In the genomic region with DNA sequence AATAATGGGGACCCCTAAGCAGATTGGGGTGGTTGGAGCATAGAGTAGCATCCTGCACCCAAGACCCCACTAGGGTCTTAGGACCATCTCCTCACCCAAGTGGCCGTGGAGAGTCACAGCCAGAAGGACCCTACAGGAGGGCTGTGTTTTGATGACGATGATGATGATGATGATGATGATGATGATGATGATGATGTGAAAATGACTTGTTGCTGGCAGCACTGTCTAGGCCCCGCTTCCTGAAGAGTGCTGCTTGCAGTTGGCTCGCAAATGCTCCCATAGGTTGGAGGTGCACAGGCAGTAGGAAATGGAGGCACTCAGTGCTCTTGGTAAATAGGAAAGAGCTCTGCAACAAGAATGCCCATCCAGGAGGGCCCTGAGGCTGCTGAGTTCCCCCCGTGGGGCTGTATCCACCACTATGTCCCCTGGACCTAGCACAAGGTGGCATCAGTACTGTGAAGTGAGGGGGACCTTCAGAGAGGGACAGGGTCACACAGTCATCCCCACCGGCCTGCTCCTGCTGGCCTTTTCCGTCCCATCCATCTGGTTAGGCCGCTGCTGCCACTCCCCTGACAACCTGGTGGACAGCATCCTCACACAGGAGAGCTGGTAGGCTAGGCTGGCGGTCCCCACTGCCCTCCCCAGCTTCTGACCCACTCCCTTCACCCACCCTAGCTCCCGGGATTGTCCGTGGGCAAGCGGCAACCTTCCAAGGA, we compare ENCODE assay signal across 1 cellular context.
TF ChIP-seq lines count a peak whose summit lies in the region.

No MANE protein-coding gene starts in this region.

TF ChIP-seq in H1, 55 proteins besides CTCF, POLR2A, EP300 and RAD21:
- TF ChIP-seq, protein P1, sequence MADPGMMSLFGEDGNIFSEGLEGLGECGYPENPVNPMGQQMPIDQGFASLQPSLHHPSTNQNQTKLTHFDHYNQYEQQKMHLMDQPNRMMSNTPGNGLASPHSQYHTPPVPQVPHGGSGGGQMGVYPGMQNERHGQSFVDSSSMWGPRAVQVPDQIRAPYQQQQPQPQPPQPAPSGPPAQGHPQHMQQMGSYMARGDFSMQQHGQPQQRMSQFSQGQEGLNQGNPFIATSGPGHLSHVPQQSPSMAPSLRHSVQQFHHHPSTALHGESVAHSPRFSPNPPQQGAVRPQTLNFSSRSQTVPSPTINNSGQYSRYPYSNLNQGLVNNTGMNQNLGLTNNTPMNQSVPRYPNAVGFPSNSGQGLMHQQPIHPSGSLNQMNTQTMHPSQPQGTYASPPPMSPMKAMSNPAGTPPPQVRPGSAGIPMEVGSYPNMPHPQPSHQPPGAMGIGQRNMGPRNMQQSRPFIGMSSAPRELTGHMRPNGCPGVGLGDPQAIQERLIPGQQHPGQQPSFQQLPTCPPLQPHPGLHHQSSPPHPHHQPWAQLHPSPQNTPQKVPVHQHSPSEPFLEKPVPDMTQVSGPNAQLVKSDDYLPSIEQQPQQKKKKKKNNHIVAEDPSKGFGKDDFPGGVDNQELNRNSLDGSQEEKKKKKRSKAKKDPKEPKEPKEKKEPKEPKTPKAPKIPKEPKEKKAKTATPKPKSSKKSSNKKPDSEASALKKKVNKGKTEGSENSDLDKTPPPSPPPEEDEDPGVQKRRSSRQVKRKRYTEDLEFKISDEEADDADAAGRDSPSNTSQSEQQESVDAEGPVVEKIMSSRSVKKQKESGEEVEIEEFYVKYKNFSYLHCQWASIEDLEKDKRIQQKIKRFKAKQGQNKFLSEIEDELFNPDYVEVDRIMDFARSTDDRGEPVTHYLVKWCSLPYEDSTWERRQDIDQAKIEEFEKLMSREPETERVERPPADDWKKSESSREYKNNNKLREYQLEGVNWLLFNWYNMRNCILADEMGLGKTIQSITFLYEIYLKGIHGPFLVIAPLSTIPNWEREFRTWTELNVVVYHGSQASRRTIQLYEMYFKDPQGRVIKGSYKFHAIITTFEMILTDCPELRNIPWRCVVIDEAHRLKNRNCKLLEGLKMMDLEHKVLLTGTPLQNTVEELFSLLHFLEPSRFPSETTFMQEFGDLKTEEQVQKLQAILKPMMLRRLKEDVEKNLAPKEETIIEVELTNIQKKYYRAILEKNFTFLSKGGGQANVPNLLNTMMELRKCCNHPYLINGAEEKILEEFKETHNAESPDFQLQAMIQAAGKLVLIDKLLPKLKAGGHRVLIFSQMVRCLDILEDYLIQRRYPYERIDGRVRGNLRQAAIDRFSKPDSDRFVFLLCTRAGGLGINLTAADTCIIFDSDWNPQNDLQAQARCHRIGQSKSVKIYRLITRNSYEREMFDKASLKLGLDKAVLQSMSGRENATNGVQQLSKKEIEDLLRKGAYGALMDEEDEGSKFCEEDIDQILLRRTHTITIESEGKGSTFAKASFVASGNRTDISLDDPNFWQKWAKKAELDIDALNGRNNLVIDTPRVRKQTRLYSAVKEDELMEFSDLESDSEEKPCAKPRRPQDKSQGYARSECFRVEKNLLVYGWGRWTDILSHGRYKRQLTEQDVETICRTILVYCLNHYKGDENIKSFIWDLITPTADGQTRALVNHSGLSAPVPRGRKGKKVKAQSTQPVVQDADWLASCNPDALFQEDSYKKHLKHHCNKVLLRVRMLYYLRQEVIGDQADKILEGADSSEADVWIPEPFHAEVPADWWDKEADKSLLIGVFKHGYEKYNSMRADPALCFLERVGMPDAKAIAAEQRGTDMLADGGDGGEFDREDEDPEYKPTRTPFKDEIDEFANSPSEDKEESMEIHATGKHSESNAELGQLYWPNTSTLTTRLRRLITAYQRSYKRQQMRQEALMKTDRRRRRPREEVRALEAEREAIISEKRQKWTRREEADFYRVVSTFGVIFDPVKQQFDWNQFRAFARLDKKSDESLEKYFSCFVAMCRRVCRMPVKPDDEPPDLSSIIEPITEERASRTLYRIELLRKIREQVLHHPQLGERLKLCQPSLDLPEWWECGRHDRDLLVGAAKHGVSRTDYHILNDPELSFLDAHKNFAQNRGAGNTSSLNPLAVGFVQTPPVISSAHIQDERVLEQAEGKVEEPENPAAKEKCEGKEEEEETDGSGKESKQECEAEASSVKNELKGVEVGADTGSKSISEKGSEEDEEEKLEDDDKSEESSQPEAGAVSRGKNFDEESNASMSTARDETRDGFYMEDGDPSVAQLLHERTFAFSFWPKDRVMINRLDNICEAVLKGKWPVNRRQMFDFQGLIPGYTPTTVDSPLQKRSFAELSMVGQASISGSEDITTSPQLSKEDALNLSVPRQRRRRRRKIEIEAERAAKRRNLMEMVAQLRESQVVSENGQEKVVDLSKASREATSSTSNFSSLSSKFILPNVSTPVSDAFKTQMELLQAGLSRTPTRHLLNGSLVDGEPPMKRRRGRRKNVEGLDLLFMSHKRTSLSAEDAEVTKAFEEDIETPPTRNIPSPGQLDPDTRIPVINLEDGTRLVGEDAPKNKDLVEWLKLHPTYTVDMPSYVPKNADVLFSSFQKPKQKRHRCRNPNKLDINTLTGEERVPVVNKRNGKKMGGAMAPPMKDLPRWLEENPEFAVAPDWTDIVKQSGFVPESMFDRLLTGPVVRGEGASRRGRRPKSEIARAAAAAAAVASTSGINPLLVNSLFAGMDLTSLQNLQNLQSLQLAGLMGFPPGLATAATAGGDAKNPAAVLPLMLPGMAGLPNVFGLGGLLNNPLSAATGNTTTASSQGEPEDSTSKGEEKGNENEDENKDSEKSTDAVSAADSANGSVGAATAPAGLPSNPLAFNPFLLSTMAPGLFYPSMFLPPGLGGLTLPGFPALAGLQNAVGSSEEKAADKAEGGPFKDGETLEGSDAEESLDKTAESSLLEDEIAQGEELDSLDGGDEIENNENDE (IDR thresholded peaks at IDR 0.05; ENCODE audit: insufficient replicate concordance, low read length), result no peak
- no peak for TF ChIP-seq GABPA (IDR thresholded peaks at IDR 0.05; ENCODE audit: borderline replicate concordance, insufficient read depth, low read length)
- no peak for TF ChIP-seq TAF1 (IDR thresholded peaks at IDR 0.05; ENCODE audit: low read depth, low read length)
- TF ChIP-seq KDM5A (IDR thresholded peaks at IDR 0.05; ENCODE audit: low read length), result no peak
- no peak for TF ChIP-seq ASH2L (IDR thresholded peaks at IDR 0.05; ENCODE audit: low read length)
- TF ChIP-seq CTBP2 (IDR thresholded peaks at IDR 0.05; ENCODE audit: borderline replicate concordance, insufficient read depth, insufficient read length, low read length), result no peak
- TF ChIP-seq POU5F1 (IDR thresholded peaks at IDR 0.05; ENCODE audit: low read depth, low read length), result no peak
- no peak for TF ChIP-seq CREB1 (IDR thresholded peaks at IDR 0.05)
